Comparison of ENCODE assay signal across 12 cellular contexts in genomic region chr19:4877753-4878490, GRCh38. TPM values are rescaled to one million over a fixed set of nuclear protein-coding genes. Genes with fewer than 3 reads are reported as not detected.
DNase-seq lines count a peak whose midpoint lies in the region; ATAC-seq, FAIRE-seq and TF ChIP-seq lines count a peak whose summit lies in the region.
"Had no signal": no experiment of that assay in that cellular context is flagged by ENCODE, and none has a peak within 500 bp of the region (broad histone marks: within the 10 kb centered on the region; RNA-seq: fewer than 3 reads in every experiment).

No MANE protein-coding gene starts in this region.

- no peak overlapping the region for H3K9ac ChIP-seq in endothelial cell of umbilical vein (replicated peaks; ENCODE audit: extremely low read depth, insufficient read depth, low read length)

- H2AFZ ChIP-seq in endothelial cell of umbilical vein (ENCODE audit: low read depth, low read length) = peak overlapping the region; percentile 40

- TF ChIP-seq POLR2A in endothelial cell of umbilical vein (IDR thresholded peaks at IDR 0.05; ENCODE audit: low read depth, low read length) = no peak
- no peak for TF ChIP-seq POLR2A in tibial nerve (IDR thresholded peaks at IDR 0.05)

- TF ChIP-seq CTCF in activated CD8-positive, alpha-beta T cell treated with anti-CD3 and anti-CD28 coated beads for 36 hours (IDR thresholded peaks at IDR 0.05) = no peak
- no peak for TF ChIP-seq CTCF in endothelial cell of umbilical vein (IDR thresholded peaks at IDR 0.05; ENCODE audit: extremely low read depth in 1 of 2, insufficient read depth in 1 of 2, low read depth in 1 of 2, low read length in 2 of 2)
- peak in 1 of 5 experiments; percentile 3 for TF ChIP-seq CTCF in tibial nerve (IDR thresholded peaks at IDR 0.05)

- H3K27me3 ChIP-seq in endothelial cell of umbilical vein (ENCODE audit: control insufficient read depth in 2 of 2, insufficient read depth in 2 of 2, low read length in 2 of 2) = no peaks in the 10 kb centered on the region
- peaks cover 0 to 11% of the 10 kb centered on the region in 2 donors for H3K27me3 ChIP-seq in tibial nerve
- H3K27me3 ChIP-seq: right lobe of liver had no signal

- H3K9me3 ChIP-seq in endothelial cell of umbilical vein (replicated peaks; ENCODE audit: control insufficient read depth, insufficient read depth, low read length) = no peaks in the 10 kb centered on the region
- H3K9me3 ChIP-seq in tibial nerve = no peaks in the 10 kb centered on the region
- H3K9me3 ChIP-seq: A549, right lobe of liver had no signal

- H3K9me3 Mint-ChIP-seq in activated CD8-positive, alpha-beta T cell treated with anti-CD3 and anti-CD28 coated beads for 36 hours = no peaks in the 10 kb centered on the region
- H3K9me3 Mint-ChIP-seq in activated CD8-positive, alpha-beta T cell treated with anti-CD3 and anti-CD28 coated beads, Interleukin-2, amount 10 ng/mL, durations not matched to agents 7 days and 5 days (ENCODE audit: insufficient read depth) = no peaks in the 10 kb centered on the region
- no peaks in the 10 kb centered on the region for H3K9me3 Mint-ChIP-seq in naive thymus-derived CD8-positive, alpha-beta T cell
- H3K9me3 Mint-ChIP-seq in activated T-helper 1 cell treated with anti-CD3 and anti-CD28 coated beads, Interleukin-12 subunit alpha, Interleukin-12 subunit beta, Interleukin-2, Interleukin-4 antibody, amounts not matched to agents 30 ng/mL and 10 ng/mL and 1 ng/mL, durations not matched to agents 14 hours and 24 hours and 36 hours = no peaks in the 10 kb centered on the region

- no peaks in the 10 kb centered on the region for H3K36me3 ChIP-seq in endothelial cell of umbilical vein (ENCODE audit: control insufficient read depth in 2 of 2, extremely low read depth in 1 of 2, insufficient read depth in 2 of 2, low read length in 2 of 2)
- H3K36me3 ChIP-seq in tibial nerve = no peaks in the 10 kb centered on the region
- H3K36me3 ChIP-seq: right lobe of liver had no signal

- no peaks in the 10 kb centered on the region for H3K4me1 ChIP-seq in endothelial cell of umbilical vein (ENCODE audit: control insufficient read depth, extremely low read depth, insufficient read depth, low read length)
- H3K4me1 ChIP-seq in tibial nerve = peaks cover 0 to 20% (median 7%) of the 10 kb centered on the region in 4 donors
- H3K4me1 ChIP-seq: A549, right lobe of liver had no signal

- no peaks in the 10 kb centered on the region for H4K20me1 ChIP-seq in endothelial cell of umbilical vein (replicated peaks; ENCODE audit: control insufficient read depth, extremely low read depth, insufficient read depth, low read length)

- CTCF ChIA-PET in activated CD8-positive, alpha-beta T cell treated with anti-CD3 and anti-CD28 coated beads for 36 hours (lab: Charles Lee) = interaction anchor here (1.2 to 1.4 kb wide), 2 partner anchors 14 to 152 kb away, joined by 3 read pairs; no protein-coding TSS in a partner anchor
- CTCF ChIA-PET in activated CD8-positive, alpha-beta T cell treated with anti-CD3 and anti-CD28 coated beads, Interleukin-2, amount 10 ng/mL, durations not matched to agents 7 days and 5 days (lab: Charles Lee) = no interaction called here
- CTCF ChIA-PET in endothelial cell of umbilical vein (lab: Charles Lee) = interaction anchor here (2.4 kb wide), 1 partner anchor 153 kb away, joined by 8 read pairs; no protein-coding TSS in a partner anchor

- POLR2A ChIA-PET in activated CD8-positive, alpha-beta T cell treated with anti-CD3 and anti-CD28 coated beads for 36 hours (lab: Charles Lee) = interaction anchor here (1.8 kb wide), 1 partner anchor 34 kb away, joined by 7 read pairs; no protein-coding TSS in a partner anchor
- POLR2A ChIA-PET in activated CD8-positive, alpha-beta T cell treated with anti-CD3 and anti-CD28 coated beads, Interleukin-2, amount 10 ng/mL, durations not matched to agents 7 days and 5 days (lab: Charles Lee) = no interaction called here
- POLR2A ChIA-PET in endothelial cell of umbilical vein (lab: Charles Lee) = no interaction called here
- POLR2A ChIA-PET in naive thymus-derived CD8-positive, alpha-beta T cell (lab: Charles Lee) = interaction anchor here (0.6 to 2.3 kb wide), 3 partner anchors 9 to 572 kb away, joined by 3 to 7 read pairs (median 6); no protein-coding TSS in a partner anchor

- dilution Hi-C loops in endothelial cell of umbilical vein (cut with MboI; ENCODE audit: extremely low pct_ligation_motif_present, low sequenced_read_pairs) = no loop called here

- no peak overlapping the region for H3K4me3 Mint-ChIP-seq in activated CD8-positive, alpha-beta T cell treated with anti-CD3 and anti-CD28 coated beads for 36 hours
- no peak overlapping the region for H3K4me3 Mint-ChIP-seq in activated CD8-positive, alpha-beta T cell treated with anti-CD3 and anti-CD28 coated beads, Interleukin-2, amount 10 ng/mL, durations not matched to agents 7 days and 5 days
- H3K4me3 Mint-ChIP-seq in naive thymus-derived CD8-positive, alpha-beta T cell = peak overlapping the region in 2 of 10 donors; percentile 53 to 72
- H3K4me3 Mint-ChIP-seq in activated T-helper 1 cell treated with anti-CD3 and anti-CD28 coated beads, Interleukin-12 subunit alpha, Interleukin-12 subunit beta, Interleukin-2, Interleukin-4 antibody, amounts not matched to agents 30 ng/mL and 10 ng/mL and 1 ng/mL, durations not matched to agents 14 hours and 24 hours and 36 hours = no peak overlapping the region

- peak; percentile 20 to 85 for TF ChIP-seq EP300 in tibial nerve (IDR thresholded peaks at IDR 0.05)

- no peak for FAIRE-seq in endothelial cell of umbilical vein (lab: Jason Lieb, UNC)
- FAIRE-seq: A549 had no signal

- H3K4me2 ChIP-seq in endothelial cell of umbilical vein (ENCODE audit: insufficient read depth, low read length) = no peak overlapping the region
- H3K4me2 ChIP-seq: A549 had no signal

- no peaks in the 10 kb centered on the region for H3K36me3 Mint-ChIP-seq in activated CD8-positive, alpha-beta T cell treated with anti-CD3 and anti-CD28 coated beads for 36 hours (ENCODE audit: low read depth)
- H3K36me3 Mint-ChIP-seq in activated CD8-positive, alpha-beta T cell treated with anti-CD3 and anti-CD28 coated beads, Interleukin-2, amount 10 ng/mL, durations not matched to agents 7 days and 5 days (ENCODE audit: low read depth) = no peaks in the 10 kb centered on the region
- no peaks in the 10 kb centered on the region for H3K36me3 Mint-ChIP-seq in naive thymus-derived CD8-positive, alpha-beta T cell
- no peaks in the 10 kb centered on the region for H3K36me3 Mint-ChIP-seq in activated T-helper 1 cell treated with anti-CD3 and anti-CD28 coated beads, Interleukin-12 subunit alpha, Interleukin-12 subunit beta, Interleukin-2, Interleukin-4 antibody, amounts not matched to agents 30 ng/mL and 10 ng/mL and 1 ng/mL, durations not matched to agents 14 hours and 24 hours and 36 hours (ENCODE audit: low read depth)

- H3K4me3 ChIP-seq in endothelial cell of umbilical vein (replicated peaks in 1 of 3; ENCODE audit: insufficient read depth in 1 of 3, low read depth in 1 of 3, low read length in 3 of 3) = no peak overlapping the region
- H3K4me3 ChIP-seq in tibial nerve = no peak overlapping the region
- H3K4me3 ChIP-seq: A549, right lobe of liver had no signal

- H3K27ac ChIP-seq in endothelial cell of umbilical vein (ENCODE audit: insufficient read depth, low read depth, low read length) (no peak overlapping the region), tibial nerve (peak overlapping the region; percentile 58 to 89 (median 78))
- H3K27ac ChIP-seq: right lobe of liver had no signal

- H3K4me1 Mint-ChIP-seq in activated CD8-positive, alpha-beta T cell treated with anti-CD3 and anti-CD28 coated beads for 36 hours (ENCODE audit: low read depth) = peaks cover 6% of the 10 kb centered on the region
- peaks cover 9% of the 10 kb centered on the region for H3K4me1 Mint-ChIP-seq in activated CD8-positive, alpha-beta T cell treated with anti-CD3 and anti-CD28 coated beads, Interleukin-2, amount 10 ng/mL, durations not matched to agents 7 days and 5 days (ENCODE audit: low read depth)
- H3K4me1 Mint-ChIP-seq in naive thymus-derived CD8-positive, alpha-beta T cell = peaks cover 3 to 20% (median 16%) of the 10 kb centered on the region in 4 donors
- peaks cover under 1% of the 10 kb centered on the region for H3K4me1 Mint-ChIP-seq in activated T-helper 1 cell treated with anti-CD3 and anti-CD28 coated beads, Interleukin-12 subunit alpha, Interleukin-12 subunit beta, Interleukin-2, Interleukin-4 antibody, amounts not matched to agents 30 ng/mL and 10 ng/mL and 1 ng/mL, durations not matched to agents 14 hours and 24 hours and 36 hours (ENCODE audit: low read depth)

- no peak for DNase-seq in activated CD8-positive, alpha-beta T cell treated with anti-CD3 and anti-CD28 coated beads for 36 hours
- no peak for DNase-seq in activated CD8-positive, alpha-beta T cell treated with anti-CD3 and anti-CD28 coated beads, Interleukin-2, amount 10 ng/mL, durations not matched to agents 7 days and 5 days
- DNase-seq in endothelial cell of umbilical vein (ENCODE audit: low read depth, low spot score) = no peak
- peak in 2 of 10 donors; percentile 13 to 65 for DNase-seq in naive thymus-derived CD8-positive, alpha-beta T cell
- DNase-seq in tibial nerve (ENCODE audit: low spot score in 2 of 2) = peak in 1 of 2 donors; percentile 21
- no peak for DNase-seq in activated T-helper 1 cell treated with anti-CD3 and anti-CD28 coated beads, Interleukin-12 subunit alpha, Interleukin-12 subunit beta, Interleukin-2, Interleukin-4 antibody, amounts not matched to agents 30 ng/mL and 10 ng/mL and 1 ng/mL, durations not matched to agents 14 hours and 24 hours and 36 hours (ENCODE audit: low spot score)
- no peak for DNase-seq in hepatic stellate cell (ENCODE audit: low spot score)
- DNase-seq: amniotic stem cell, NCI-H748 treated with DMSO at 0.1 percent for 48 hours, right lobe of liver had no signal

- 25 to 41% methylated on average over 20 to 26 of the region's 30 CpGs for WGBS in tibial nerve, 2 donors

- no peaks in the 10 kb centered on the region for H3K27me3 Mint-ChIP-seq in activated CD8-positive, alpha-beta T cell treated with anti-CD3 and anti-CD28 coated beads for 36 hours
- H3K27me3 Mint-ChIP-seq in activated CD8-positive, alpha-beta T cell treated with anti-CD3 and anti-CD28 coated beads, Interleukin-2, amount 10 ng/mL, durations not matched to agents 7 days and 5 days (ENCODE audit: low read depth) = peaks cover 5% of the 10 kb centered on the region
- H3K27me3 Mint-ChIP-seq in naive thymus-derived CD8-positive, alpha-beta T cell = no peaks in the 10 kb centered on the region
- peaks cover 2% of the 10 kb centered on the region for H3K27me3 Mint-ChIP-seq in activated T-helper 1 cell treated with anti-CD3 and anti-CD28 coated beads, Interleukin-12 subunit alpha, Interleukin-12 subunit beta, Interleukin-2, Interleukin-4 antibody, amounts not matched to agents 30 ng/mL and 10 ng/mL and 1 ng/mL, durations not matched to agents 14 hours and 24 hours and 36 hours (ENCODE audit: insufficient read depth)

- no TSS peak for BruUV-seq in endothelial cell of umbilical vein (replicated peaks; lab: Mats Ljungman, UMichigan)

- intact Hi-C loops in activated CD8-positive, alpha-beta T cell treated with anti-CD3 and anti-CD28 coated beads for 36 hours (cut with micrococcal nuclease) = no loop called here
- intact Hi-C loops in endothelial cell of umbilical vein (cut with micrococcal nuclease) = no loop called here
- intact Hi-C loops in activated T-helper 1 cell treated with anti-CD3 and anti-CD28 coated beads, Interleukin-12 subunit alpha, Interleukin-12 subunit beta, Interleukin-2, Interleukin-4 antibody, amounts not matched to agents 30 ng/mL and 10 ng/mL and 1 ng/mL, durations not matched to agents 14 hours and 24 hours and 36 hours (cut with micrococcal nuclease) = no loop called here

- no peaks in the 10 kb centered on the region for H3K79me2 ChIP-seq in endothelial cell of umbilical vein (ENCODE audit: control insufficient read depth, insufficient read depth, low read length)

- ATAC-seq in activated CD8-positive, alpha-beta T cell treated with anti-CD3 and anti-CD28 coated beads for 36 hours = peak; percentile 28
- no peak for ATAC-seq in activated CD8-positive, alpha-beta T cell treated with anti-CD3 and anti-CD28 coated beads, Interleukin-2, amount 10 ng/mL, durations not matched to agents 7 days and 5 days
- ATAC-seq in naive thymus-derived CD8-positive, alpha-beta T cell = peak; percentile 23 to 43
- ATAC-seq in GM18502 (IDR thresholded peaks at IDR 0.05; ENCODE audit: poor library complexity, unreplicated experiment) = no peak
- ATAC-seq: A549 had no signal

- no peaks in the 10 kb centered on the region for H3K9me1 ChIP-seq in endothelial cell of umbilical vein (replicated peaks; ENCODE audit: control insufficient read depth, extremely low read depth, insufficient read depth, low read length)

- H3K27ac Mint-ChIP-seq in activated CD8-positive, alpha-beta T cell treated with anti-CD3 and anti-CD28 coated beads for 36 hours = no peak overlapping the region
- H3K27ac Mint-ChIP-seq in activated CD8-positive, alpha-beta T cell treated with anti-CD3 and anti-CD28 coated beads, Interleukin-2, amount 10 ng/mL, durations not matched to agents 7 days and 5 days = no peak overlapping the region
- peak overlapping the region in 1 of 10 donors; percentile 31 for H3K27ac Mint-ChIP-seq in naive thymus-derived CD8-positive, alpha-beta T cell
- H3K27ac Mint-ChIP-seq in activated T-helper 1 cell treated with anti-CD3 and anti-CD28 coated beads, Interleukin-12 subunit alpha, Interleukin-12 subunit beta, Interleukin-2, Interleukin-4 antibody, amounts not matched to agents 30 ng/mL and 10 ng/mL and 1 ng/mL, durations not matched to agents 14 hours and 24 hours and 36 hours = no peak overlapping the region

RNA-seq across cellular contexts. Expression of gene PLIN3, which starts 10.5 kb away (rescaled TPM):
- total RNA-seq in activated CD8-positive, alpha-beta T cell treated with anti-CD3 and anti-CD28 coated beads for 36 hours = 10 to 100 TPM; 15.5 to 23.5 TPM
- 10 to 100 TPM; 27.5 to 32.8 TPM for total RNA-seq in activated CD8-positive, alpha-beta T cell treated with anti-CD3 and anti-CD28 coated beads, Interleukin-2, amount 10 ng/mL, durations not matched to agents 7 days and 5 days
- total RNA-seq in endothelial cell of umbilical vein (76.8 and 77.9 TPM in 2 replicates), tibial nerve (10 to 100 TPM; 29.5 to 96.3 (median 40.5) TPM)
- 88.9 and 90.0 TPM in 2 replicates for polyA plus RNA-seq in endothelial cell of umbilical vein
- 57.6 and 69.6 TPM in 2 replicates for polyA plus RNA-seq in endothelial cell of umbilical vein (2011; cell fraction: cytosol; rRNA removed)
- polyA plus RNA-seq in endothelial cell of umbilical vein (2011; cell fraction: nucleus; rRNA removed) = 21.7 and 23.4 TPM in 2 replicates
- polyA plus RNA-seq in endothelial cell of umbilical vein (2012) = 72.7 and 91.1 TPM in 2 replicates
- polyA minus RNA-seq in endothelial cell of umbilical vein = 46.3 and 69.7 TPM in 2 replicates
- polyA minus RNA-seq in endothelial cell of umbilical vein (2011; cell fraction: cytosol; rRNA and poly(A)+ RNA removed) = 93.0 TPM
- 17.7 and 24.2 TPM in 2 replicates for polyA minus RNA-seq in endothelial cell of umbilical vein (2011; cell fraction: nucleus; rRNA and poly(A)+ RNA removed)
- 10 to 100 TPM; 15.9 to 17.3 TPM for total RNA-seq in naive thymus-derived CD8-positive, alpha-beta T cell
- polyA plus RNA-seq in naive thymus-derived CD8-positive, alpha-beta T cell = 10 to 100 TPM; 14.1 to 17.3 (median 15.2) TPM
- 33.1 and 33.2 TPM in 2 replicates for total RNA-seq in activated T-helper 1 cell treated with anti-CD3 and anti-CD28 coated beads, Interleukin-12 subunit alpha, Interleukin-12 subunit beta, Interleukin-2, Interleukin-4 antibody, amounts not matched to agents 30 ng/mL and 10 ng/mL and 1 ng/mL, durations not matched to agents 14 hours and 24 hours and 36 hours

RNA-seq across cellular contexts. Expression of gene ARRDC5, which starts 24.8 kb away (rescaled TPM):
- under 1 TPM; 0.18 to 0.20 TPM for total RNA-seq in activated CD8-positive, alpha-beta T cell treated with anti-CD3 and anti-CD28 coated beads for 36 hours
- total RNA-seq in activated CD8-positive, alpha-beta T cell treated with anti-CD3 and anti-CD28 coated beads, Interleukin-2, amount 10 ng/mL, durations not matched to agents 7 days and 5 days = under 1 TPM; 0.55 to 0.81 TPM
- total RNA-seq in endothelial cell of umbilical vein = not detected in 2 replicates
- 0.04 and 0.18 TPM in 2 replicates for polyA plus RNA-seq in endothelial cell of umbilical vein
- polyA plus RNA-seq in endothelial cell of umbilical vein (2011; cell fraction: cytosol; rRNA removed) = 0.04 and 0.06 TPM in 2 replicates
- 0.12 and 0.27 TPM in 2 replicates for polyA plus RNA-seq in endothelial cell of umbilical vein (2011; cell fraction: nucleus; rRNA removed)
- not detected in 2 replicates for polyA plus RNA-seq in endothelial cell of umbilical vein (2012)
- polyA minus RNA-seq in endothelial cell of umbilical vein = 1.1 TPM in 1 of 2 replicates, not detected in the other
- not detected for polyA minus RNA-seq in endothelial cell of umbilical vein (2011; cell fraction: cytosol; rRNA and poly(A)+ RNA removed)
- polyA minus RNA-seq in endothelial cell of umbilical vein (2011; cell fraction: nucleus; rRNA and poly(A)+ RNA removed) = 0.58 and 0.87 TPM in 2 replicates
- 10 to 100 TPM; 28.7 to 34.2 TPM for total RNA-seq in naive thymus-derived CD8-positive, alpha-beta T cell
- 1 to 10 TPM; 2.3 to 5.9 (median 3.6) TPM for polyA plus RNA-seq in naive thymus-derived CD8-positive, alpha-beta T cell
- total RNA-seq in tibial nerve = under 1 TPM in 3 of 4 donors, not detected in 1; 0.44 to 0.90 (median 0.63) TPM
- 0.29 and 0.57 TPM in 2 replicates for total RNA-seq in activated T-helper 1 cell treated with anti-CD3 and anti-CD28 coated beads, Interleukin-12 subunit alpha, Interleukin-12 subunit beta, Interleukin-2, Interleukin-4 antibody, amounts not matched to agents 30 ng/mL and 10 ng/mL and 1 ng/mL, durations not matched to agents 14 hours and 24 hours and 36 hours
- polyA plus RNA-seq: A549 had no signal

RNA-seq across cellular contexts. Expression of gene UHRF1, which starts 31.4 kb away (rescaled TPM):
- 100 to 1,000 TPM; 173 to 175 TPM for total RNA-seq in activated CD8-positive, alpha-beta T cell treated with anti-CD3 and anti-CD28 coated beads for 36 hours
- total RNA-seq in activated CD8-positive, alpha-beta T cell treated with anti-CD3 and anti-CD28 coated beads, Interleukin-2, amount 10 ng/mL, durations not matched to agents 7 days and 5 days = 100 to 1,000 TPM; 173 to 180 TPM
- total RNA-seq in endothelial cell of umbilical vein = 70.8 and 76.8 TPM in 2 replicates
- 9.1 and 13.3 TPM in 2 replicates for polyA plus RNA-seq in endothelial cell of umbilical vein
- polyA plus RNA-seq in endothelial cell of umbilical vein (2011; cell fraction: cytosol; rRNA removed) = 16.4 and 17.9 TPM in 2 replicates
- polyA plus RNA-seq in endothelial cell of umbilical vein (2011; cell fraction: nucleus; rRNA removed) = 27.6 and 33.4 TPM in 2 replicates
- 25.6 and 35.2 TPM in 2 replicates for polyA plus RNA-seq in endothelial cell of umbilical vein (2012)
- polyA minus RNA-seq in endothelial cell of umbilical vein = 18.5 and 22.7 TPM in 2 replicates
- 27.3 TPM for polyA minus RNA-seq in endothelial cell of umbilical vein (2011; cell fraction: cytosol; rRNA and poly(A)+ RNA removed)
- polyA minus RNA-seq in endothelial cell of umbilical vein (2011; cell fraction: nucleus; rRNA and poly(A)+ RNA removed) = 17.8 and 24.1 TPM in 2 replicates
- total RNA-seq in naive thymus-derived CD8-positive, alpha-beta T cell = under 1 TPM; 0.30 to 0.36 TPM
- under 1 TPM; 0.07 to 0.52 (median 0.09) TPM for polyA plus RNA-seq in naive thymus-derived CD8-positive, alpha-beta T cell
- 1 to 10 TPM; 1.7 to 7.2 (median 3.0) TPM for total RNA-seq in tibial nerve
- total RNA-seq in activated T-helper 1 cell treated with anti-CD3 and anti-CD28 coated beads, Interleukin-12 subunit alpha, Interleukin-12 subunit beta, Interleukin-2, Interleukin-4 antibody, amounts not matched to agents 30 ng/mL and 10 ng/mL and 1 ng/mL, durations not matched to agents 14 hours and 24 hours and 36 hours = 142 and 143 TPM in 2 replicates

RNA-seq across cellular contexts. Expression of gene TICAM1, which starts 46.4 kb away (rescaled TPM):
- 10 to 100 TPM; 17.4 to 17.5 TPM for total RNA-seq in activated CD8-positive, alpha-beta T cell treated with anti-CD3 and anti-CD28 coated beads for 36 hours
- 10 to 100 TPM; 14.0 to 15.2 TPM for total RNA-seq in activated CD8-positive, alpha-beta T cell treated with anti-CD3 and anti-CD28 coated beads, Interleukin-2, amount 10 ng/mL, durations not matched to agents 7 days and 5 days
- 17.6 and 19.0 TPM in 2 replicates for total RNA-seq in endothelial cell of umbilical vein
- 4.3 and 4.8 TPM in 2 replicates for polyA plus RNA-seq in endothelial cell of umbilical vein
- polyA plus RNA-seq in endothelial cell of umbilical vein (2011; cell fraction: cytosol; rRNA removed) = 3.3 and 3.9 TPM in 2 replicates
- polyA plus RNA-seq in endothelial cell of umbilical vein (2011; cell fraction: nucleus; rRNA removed) = 2.2 and 2.8 TPM in 2 replicates
- polyA plus RNA-seq in endothelial cell of umbilical vein (2012) = 12.3 and 18.6 TPM in 2 replicates
- 2.4 and 2.5 TPM in 2 replicates for polyA minus RNA-seq in endothelial cell of umbilical vein
- 6.2 TPM for polyA minus RNA-seq in endothelial cell of umbilical vein (2011; cell fraction: cytosol; rRNA and poly(A)+ RNA removed)
- 1.3 and 2.3 TPM in 2 replicates for polyA minus RNA-seq in endothelial cell of umbilical vein (2011; cell fraction: nucleus; rRNA and poly(A)+ RNA removed)
- total RNA-seq in naive thymus-derived CD8-positive, alpha-beta T cell = 1 to 10 TPM; 7.2 to 7.6 TPM
- 1 to 10 TPM; 2.4 to 8.5 (median 3.3) TPM for polyA plus RNA-seq in naive thymus-derived CD8-positive, alpha-beta T cell
- 10 to 100 TPM in 1 of 4 donors, 1 to 10 TPM in 3; 3.5 to 10.8 (median 4.7) TPM for total RNA-seq in tibial nerve
- 31.2 and 33.3 TPM in 2 replicates for total RNA-seq in activated T-helper 1 cell treated with anti-CD3 and anti-CD28 coated beads, Interleukin-12 subunit alpha, Interleukin-12 subunit beta, Interleukin-2, Interleukin-4 antibody, amounts not matched to agents 30 ng/mL and 10 ng/mL and 1 ng/mL, durations not matched to agents 14 hours and 24 hours and 36 hours

Comparison
In these comparisons a context has a peak if more than half of its experiments do, and no peak if none do; other contexts are left out.
1. ATAC-seq: peak in activated CD8-positive, alpha-beta T cell treated with anti-CD3 and anti-CD28 coated beads for 36 hours (single experiment) and naive thymus-derived CD8-positive, alpha-beta T cell (2 of 2); none in activated CD8-positive, alpha-beta T cell treated with anti-CD3 and anti-CD28 coated beads, Interleukin-2, amount 10 ng/mL, durations not matched to agents 7 days and 5 days (single experiment) and GM18502 (single experiment).
2. POLR2A ChIA-PET loops: an anchor here in activated CD8-positive, alpha-beta T cell treated with anti-CD3 and anti-CD28 coated beads for 36 hours (1.8 kb wide) and naive thymus-derived CD8-positive, alpha-beta T cell (0.6 to 2.3 kb wide); none called in activated CD8-positive, alpha-beta T cell treated with anti-CD3 and anti-CD28 coated beads, Interleukin-2, amount 10 ng/mL, durations not matched to agents 7 days and 5 days and endothelial cell of umbilical vein.
3. RNA of gene ARRDC5, which starts 24.8 kb away (total RNA-seq): 28.7 to 34.2 TPM in naive thymus-derived CD8-positive, alpha-beta T cell; 0.55 to 0.81 TPM in activated CD8-positive, alpha-beta T cell treated with anti-CD3 and anti-CD28 coated beads, Interleukin-2, amount 10 ng/mL, durations not matched to agents 7 days and 5 days, 0.44 to 0.90 TPM in tibial nerve, 0.29 to 0.57 TPM in activated T-helper 1 cell treated with anti-CD3 and anti-CD28 coated beads, Interleukin-12 subunit alpha, Interleukin-12 subunit beta, Interleukin-2, Interleukin-4 antibody, amounts not matched to agents 30 ng/mL and 10 ng/mL and 1 ng/mL, durations not matched to agents 14 hours and 24 hours and 36 hours, 0.18 to 0.20 TPM in activated CD8-positive, alpha-beta T cell treated with anti-CD3 and anti-CD28 coated beads for 36 hours and not detected in endothelial cell of umbilical vein; every median in the first group is over 10 times any median in the second.